1 cellular context compared by ENCODE assay signal in genomic region chr3:10026084-10026890, GRCh38.
A peak's percentile ranks its signal among the peaks of the same experiment; 100 is the strongest.
TF ChIP-seq lines count a peak whose summit lies in the region.

TSS of gene FANCD2 (plus strand) at chr3:10026437. CDS start at chr3:10028658, 2,221 bp downstream.

TF ChIP-seq in HepG2, 621 proteins besides CTCF, POLR2A, EP300 and RAD21 (continued from another document and continues in another):
- TF ChIP-seq ZNF318 (CRISPR knock-in tag; IDR thresholded peaks at IDR 0.05) (no peak), ZNF337 (CRISPR knock-in tag; IDR thresholded peaks at IDR 0.05; ENCODE audit: borderline replicate concordance, low read depth) (no peak), ISL2 (CRISPR knock-in tag; IDR thresholded peaks at IDR 0.05) (peak; percentile 61; the same call in 1 of the 2 replicates), ZNF766 (CRISPR knock-in tag; IDR thresholded peaks at IDR 0.05; ENCODE audit: borderline replicate concordance) (peak; percentile 62; the same call in 1 of the 2 replicates), ZNF180 (CRISPR knock-in tag; IDR thresholded peaks at IDR 0.05; ENCODE audit: borderline replicate concordance, low read depth) (0 out of 2 replicates have a peak, but pooled peaks have one; percentile 75), EZH2 (conservative IDR thresholded peaks at IDR 0.05; ENCODE audit: low read depth, low read length) (no peak), FOXM1 (CRISPR knock-in tag; IDR thresholded peaks at IDR 0.05) (no peak), ZFY (CRISPR knock-in tag; IDR thresholded peaks at IDR 0.05) (peak; percentile 96), PHF8 (CRISPR knock-in tag; IDR thresholded peaks at IDR 0.05) (peak; percentile 92), NR2F6 (IDR thresholded peaks at IDR 0.05) (no peak), NR2F6 (CRISPR knock-in tag; IDR thresholded peaks at IDR 0.05) (peak; percentile 60), MEIS2 (CRISPR knock-in tag; IDR thresholded peaks at IDR 0.05) (no peak), ZNF598 (CRISPR knock-in tag; IDR thresholded peaks at IDR 0.05; ENCODE audit: borderline replicate concordance) (peak; percentile 55; the same call in 1 of the 2 replicates), STAT6 (CRISPR knock-in tag; IDR thresholded peaks at IDR 0.05; ENCODE audit: borderline replicate concordance) (peak; percentile 83; the same call in 1 of the 2 replicates), POGK (CRISPR knock-in tag; conservative IDR thresholded peaks at IDR 0.05) (peak; percentile 96), NR2F2 (IDR thresholded peaks at IDR 0.05; ENCODE audit: borderline replicate concordance, low read depth) (no peak; the same call in 1 of the 2 replicates), ZBTB49 (CRISPR knock-in tag; IDR thresholded peaks at IDR 0.05; ENCODE audit: borderline replicate concordance) (0 out of 2 replicates have a peak, but pooled peaks have one; percentile 68), FIP1L1 (IDR thresholded peaks at IDR 0.05; ENCODE audit: borderline replicate concordance, insufficient read depth, low read depth, low read length) (no peak), PPARG (CRISPR knock-in tag; conservative IDR thresholded peaks at IDR 0.05) (peak; percentile 71), SKI (IDR thresholded peaks at IDR 0.05; ENCODE audit: partially characterized antibody) (no peak), TARDBP (CRISPR knock-in tag; IDR thresholded peaks at IDR 0.05) (peak; percentile 98), ZNF333 (CRISPR knock-in tag; IDR thresholded peaks at IDR 0.05; ENCODE audit: borderline replicate concordance) (no peak), THAP11 (CRISPR knock-in tag; IDR thresholded peaks at IDR 0.05) (peak; percentile 94), ZNF547 (CRISPR knock-in tag; IDR thresholded peaks at IDR 0.05) (no peak; the same call in 1 of the 2 replicates), SNAI1 (CRISPR knock-in tag; IDR thresholded peaks at IDR 0.05; ENCODE audit: borderline replicate concordance) (no peak), HOXA5 (CRISPR knock-in tag; IDR thresholded peaks at IDR 0.05) (0 out of 2 replicates have a peak, but pooled peaks have one; percentile 51), ZFP36L1 (CRISPR knock-in tag; IDR thresholded peaks at IDR 0.05) (peak; percentile 99)
- TF ChIP-seq, protein P1, sequence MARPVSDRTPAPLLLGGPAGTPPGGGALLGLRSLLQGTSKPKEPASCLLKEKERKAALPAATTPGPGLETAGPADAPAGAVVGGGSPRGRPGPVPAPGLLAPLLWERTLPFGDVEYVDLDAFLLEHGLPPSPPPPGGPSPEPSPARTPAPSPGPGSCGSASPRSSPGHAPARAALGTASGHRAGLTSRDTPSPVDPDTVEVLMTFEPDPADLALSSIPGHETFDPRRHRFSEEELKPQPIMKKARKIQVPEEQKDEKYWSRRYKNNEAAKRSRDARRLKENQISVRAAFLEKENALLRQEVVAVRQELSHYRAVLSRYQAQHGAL (CRISPR knock-in tag; IDR thresholded peaks at IDR 0.05; ENCODE audit: not compliant biosample characterization): peak; percentile 35
- TF ChIP-seq, protein P2, sequence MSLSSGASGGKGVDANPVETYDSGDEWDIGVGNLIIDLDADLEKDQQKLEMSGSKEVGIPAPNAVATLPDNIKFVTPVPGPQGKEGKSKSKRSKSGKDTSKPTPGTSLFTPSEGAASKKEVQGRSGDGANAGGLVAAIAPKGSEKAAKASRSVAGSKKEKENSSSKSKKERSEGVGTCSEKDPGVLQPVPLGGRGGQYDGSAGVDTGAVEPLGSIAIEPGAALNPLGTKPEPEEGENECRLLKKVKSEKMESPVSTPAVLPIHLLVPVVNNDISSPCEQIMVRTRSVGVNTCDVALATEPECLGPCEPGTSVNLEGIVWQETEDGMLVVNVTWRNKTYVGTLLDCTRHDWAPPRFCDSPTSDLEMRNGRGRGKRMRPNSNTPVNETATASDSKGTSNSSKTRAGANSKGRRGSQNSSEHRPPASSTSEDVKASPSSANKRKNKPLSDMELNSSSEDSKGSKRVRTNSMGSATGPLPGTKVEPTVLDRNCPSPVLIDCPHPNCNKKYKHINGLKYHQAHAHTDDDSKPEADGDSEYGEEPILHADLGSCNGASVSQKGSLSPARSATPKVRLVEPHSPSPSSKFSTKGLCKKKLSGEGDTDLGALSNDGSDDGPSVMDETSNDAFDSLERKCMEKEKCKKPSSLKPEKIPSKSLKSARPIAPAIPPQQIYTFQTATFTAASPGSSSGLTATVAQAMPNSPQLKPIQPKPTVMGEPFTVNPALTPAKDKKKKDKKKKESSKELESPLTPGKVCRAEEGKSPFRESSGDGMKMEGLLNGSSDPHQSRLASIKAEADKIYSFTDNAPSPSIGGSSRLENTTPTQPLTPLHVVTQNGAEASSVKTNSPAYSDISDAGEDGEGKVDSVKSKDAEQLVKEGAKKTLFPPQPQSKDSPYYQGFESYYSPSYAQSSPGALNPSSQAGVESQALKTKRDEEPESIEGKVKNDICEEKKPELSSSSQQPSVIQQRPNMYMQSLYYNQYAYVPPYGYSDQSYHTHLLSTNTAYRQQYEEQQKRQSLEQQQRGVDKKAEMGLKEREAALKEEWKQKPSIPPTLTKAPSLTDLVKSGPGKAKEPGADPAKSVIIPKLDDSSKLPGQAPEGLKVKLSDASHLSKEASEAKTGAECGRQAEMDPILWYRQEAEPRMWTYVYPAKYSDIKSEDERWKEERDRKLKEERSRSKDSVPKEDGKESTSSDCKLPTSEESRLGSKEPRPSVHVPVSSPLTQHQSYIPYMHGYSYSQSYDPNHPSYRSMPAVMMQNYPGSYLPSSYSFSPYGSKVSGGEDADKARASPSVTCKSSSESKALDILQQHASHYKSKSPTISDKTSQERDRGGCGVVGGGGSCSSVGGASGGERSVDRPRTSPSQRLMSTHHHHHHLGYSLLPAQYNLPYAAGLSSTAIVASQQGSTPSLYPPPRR (CRISPR knock-in tag; IDR thresholded peaks at IDR 0.05; ENCODE audit: borderline replicate concordance): peak; percentile 50; the same call in 1 of the 2 replicates
- TF ChIP-seq, protein P3, sequence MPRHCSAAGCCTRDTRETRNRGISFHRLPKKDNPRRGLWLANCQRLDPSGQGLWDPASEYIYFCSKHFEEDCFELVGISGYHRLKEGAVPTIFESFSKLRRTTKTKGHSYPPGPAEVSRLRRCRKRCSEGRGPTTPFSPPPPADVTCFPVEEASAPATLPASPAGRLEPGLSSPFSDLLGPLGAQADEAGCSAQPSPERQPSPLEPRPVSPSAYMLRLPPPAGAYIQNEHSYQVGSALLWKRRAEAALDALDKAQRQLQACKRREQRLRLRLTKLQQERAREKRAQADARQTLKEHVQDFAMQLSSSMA (CRISPR knock-in tag; IDR thresholded peaks at IDR 0.05): no peak
- TF ChIP-seq, protein P4, sequence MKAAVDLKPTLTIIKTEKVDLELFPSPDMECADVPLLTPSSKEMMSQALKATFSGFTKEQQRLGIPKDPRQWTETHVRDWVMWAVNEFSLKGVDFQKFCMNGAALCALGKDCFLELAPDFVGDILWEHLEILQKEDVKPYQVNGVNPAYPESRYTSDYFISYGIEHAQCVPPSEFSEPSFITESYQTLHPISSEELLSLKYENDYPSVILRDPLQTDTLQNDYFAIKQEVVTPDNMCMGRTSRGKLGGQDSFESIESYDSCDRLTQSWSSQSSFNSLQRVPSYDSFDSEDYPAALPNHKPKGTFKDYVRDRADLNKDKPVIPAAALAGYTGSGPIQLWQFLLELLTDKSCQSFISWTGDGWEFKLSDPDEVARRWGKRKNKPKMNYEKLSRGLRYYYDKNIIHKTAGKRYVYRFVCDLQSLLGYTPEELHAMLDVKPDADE (CRISPR knock-in tag; IDR thresholded peaks at IDR 0.05): no peak
- TF ChIP-seq, protein P5, sequence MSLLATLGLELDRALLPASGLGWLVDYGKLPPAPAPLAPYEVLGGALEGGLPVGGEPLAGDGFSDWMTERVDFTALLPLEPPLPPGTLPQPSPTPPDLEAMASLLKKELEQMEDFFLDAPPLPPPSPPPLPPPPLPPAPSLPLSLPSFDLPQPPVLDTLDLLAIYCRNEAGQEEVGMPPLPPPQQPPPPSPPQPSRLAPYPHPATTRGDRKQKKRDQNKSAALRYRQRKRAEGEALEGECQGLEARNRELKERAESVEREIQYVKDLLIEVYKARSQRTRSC (CRISPR knock-in tag; IDR thresholded peaks at IDR 0.05; ENCODE audit: low read depth): no peak
